Comparison of ENCODE assay signal across 20 cellular contexts in the genomic region with DNA sequence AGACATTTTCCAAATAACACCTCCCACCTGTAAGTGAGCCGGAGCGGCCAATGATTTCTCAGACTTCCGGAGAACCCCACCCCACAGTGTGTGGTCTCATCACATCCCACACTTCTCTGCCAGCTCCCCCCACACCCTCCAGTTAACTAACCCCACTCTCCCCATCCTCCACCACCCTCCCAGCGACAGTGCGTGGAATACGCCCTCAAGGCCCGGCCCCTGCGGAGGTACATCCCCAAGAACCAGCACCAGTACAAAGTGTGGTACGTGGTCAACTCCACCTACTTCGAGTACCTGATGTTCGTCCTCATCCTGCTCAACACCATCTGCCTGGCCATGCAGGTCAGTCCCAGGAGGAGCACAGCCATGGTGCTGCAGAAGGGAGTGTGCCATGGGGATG.
DNase-seq lines count a peak whose midpoint lies in the region; FAIRE-seq and TF ChIP-seq lines count a peak whose summit lies in the region.
"Had no signal": no experiment of that assay in that cellular context is flagged by ENCODE, and none has a peak within 500 bp of the region (broad histone marks: within the 10 kb centered on the region; RNA-seq: fewer than 3 reads in every experiment).

No MANE protein-coding gene starts in this region.

- TF ChIP-seq POLR2A in H1 (IDR thresholded peaks at IDR 0.05; ENCODE audit: control extremely low read depth in 1 of 2, low read depth in 2 of 2, low read length in 2 of 2): no peak
- TF ChIP-seq POLR2A in sigmoid colon (IDR thresholded peaks at IDR 0.05): no peak

- 95% methylated on average over 11 of the region's 11 CpGs; no CpG with 5 or more reads in 1 of the 2 experiments for WGBS in H1 (ENCODE audit: extremely low coverage in 1 of 2, insufficient coverage in 1 of 2, insufficient read length in 1 of 2, insufficient replicate concordance in 2 of 2, low coverage in 1 of 2, low lambda C conversion rate in 2 of 2, missing lambda C conversion rate in 1 of 2), 2 experiments
- no CpG with 5 or more reads among the region's 11 CpGs for WGBS in mesendoderm (ENCODE audit: extremely low coverage, insufficient coverage, low lambda C conversion rate)
- WGBS in sigmoid colon, 2 donors: 95 to 96% methylated on average over 11 of the region's 11 CpGs

- no peaks in the 10 kb centered on the region for H3K23me2 ChIP-seq in H1 (ENCODE audit: low read depth, low read length)

- TF ChIP-seq RAD21 in H1 (IDR thresholded peaks at IDR 0.05 in 1 of 2, conservative IDR thresholded peaks at IDR 0.05 in 1 of 2; ENCODE audit: low read depth in 2 of 2, low read length in 2 of 2): no peak

- H3K79me2 ChIP-seq in H1 (ENCODE audit: control insufficient read depth in 1 of 2, insufficient read depth in 2 of 2, low read length in 2 of 2) (no peaks in the 10 kb centered on the region), mesendoderm (ENCODE audit: control insufficient read depth, insufficient read depth, low read length) (no peaks in the 10 kb centered on the region)

- no peaks in the 10 kb centered on the region for H3K79me1 ChIP-seq in H1 (ENCODE audit: low read depth, low read length)
- H3K79me1 ChIP-seq in mesendoderm (ENCODE audit: low read length): no peaks in the 10 kb centered on the region

- no peaks in the 10 kb centered on the region for H3K4me1 ChIP-seq in H1 (replicated peaks in 1 of 4; ENCODE audit: control insufficient read depth in 3 of 4, insufficient read depth in 4 of 4, low read length in 3 of 4)
- no peaks in the 10 kb centered on the region for H3K4me1 ChIP-seq in mesendoderm (ENCODE audit: control insufficient read depth, low read depth, low read length)
- H3K4me1 ChIP-seq in sigmoid colon: peaks cover 0 to 25% (median 17%) of the 10 kb centered on the region in 4 donors
- peaks cover 13% of the 10 kb centered on the region for H3K4me1 ChIP-seq in left ventricle myocardium inferior
- H3K4me1 ChIP-seq: HAP-1 had no signal

- no peaks in the 10 kb centered on the region for H4K20me1 ChIP-seq in H1 (replicated peaks in 1 of 2; ENCODE audit: control insufficient read depth in 1 of 2, insufficient read depth in 2 of 2, low read length in 2 of 2)
- H4K20me1 ChIP-seq: BLaER1 had no signal

- no peaks in the 10 kb centered on the region for H3K9me3 ChIP-seq in H1 (ENCODE audit: insufficient read depth in 2 of 2, low read depth in 1 of 2, low read length in 1 of 2)
- no peaks in the 10 kb centered on the region for H3K9me3 ChIP-seq in sigmoid colon
- no peaks in the 10 kb centered on the region for H3K9me3 ChIP-seq in left ventricle myocardium inferior (replicated peaks)
- H3K9me3 ChIP-seq: BLaER1, HAP-1 had no signal

- CTCF ChIA-PET in H1 (lab: Charles Lee; ENCODE audit: partially characterized antibody): interaction anchor here (1.5 to 3.6 kb wide), 3 partner anchors 14 to 78 kb away, joined by 3 to 12 read pairs (median 4); no protein-coding TSS in a partner anchor

- H3K14ac ChIP-seq in H1 (ENCODE audit: insufficient read length): no peak overlapping the region

- no peak for FAIRE-seq in H1 (lab: Jason Lieb, UNC)
- FAIRE-seq: D721Med, GM12891, GM18507, H54 had no signal

- TF ChIP-seq CTCF in H1 (IDR thresholded peaks at IDR 0.05; ENCODE audit: control extremely low read depth in 1 of 3, insufficient read depth in 1 of 3, low read depth in 1 of 3, low read length in 3 of 3) (no peak), sigmoid colon (IDR thresholded peaks at IDR 0.05) (no peak), left ventricle myocardium inferior (IDR thresholded peaks at IDR 0.05; ENCODE audit: borderline replicate concordance) (no peak)

- no peak overlapping the region for H3K4me2 ChIP-seq in H1 (ENCODE audit: insufficient read depth in 1 of 2, low read depth in 2 of 2, low read length in 2 of 2)
- H3K4me2 ChIP-seq in mesendoderm (ENCODE audit: low read length): no peak overlapping the region
- H3K4me2 ChIP-seq: BLaER1, GM23338 had no signal

- H2AK5ac ChIP-seq in H1 (ENCODE audit: low read depth, low read length): no peak overlapping the region
- no peak overlapping the region for H2AK5ac ChIP-seq in mesendoderm (ENCODE audit: low read length)

- no peak overlapping the region for H2BK5ac ChIP-seq in H1 (ENCODE audit: low read depth, low read length)
- H2BK5ac ChIP-seq in mesendoderm (ENCODE audit: low read length): no peak overlapping the region

- H3K9ac ChIP-seq in H1 (replicated peaks in 1 of 4; ENCODE audit: extremely low read depth in 1 of 4, low read depth in 3 of 4, low read length in 3 of 4) (no peak overlapping the region), mesendoderm (ENCODE audit: low read length) (no peak overlapping the region)
- H3K9ac ChIP-seq: BLaER1 had no signal

- no peak overlapping the region for H2BK20ac ChIP-seq in H1 (ENCODE audit: low read length)

- H4K5ac ChIP-seq in H1 (ENCODE audit: insufficient read length, low read depth, low read length) (no peak overlapping the region), mesendoderm (ENCODE audit: low read length) (no peak overlapping the region)

- H4K91ac ChIP-seq in H1 (replicated peaks; ENCODE audit: insufficient read length, low read length): no peak overlapping the region

- intact Hi-C loops in sigmoid colon (cut with DNase I) (no loop called here), left ventricle myocardium inferior (cut with micrococcal nuclease) (no loop called here)

- no peak for TF ChIP-seq EP300 in H1 (IDR thresholded peaks at IDR 0.05; ENCODE audit: borderline replicate concordance in 1 of 2, low read depth in 2 of 2, low read length in 2 of 2)
- no peak for TF ChIP-seq EP300 in sigmoid colon (IDR thresholded peaks at IDR 0.05)

- H3K18ac ChIP-seq in H1 (ENCODE audit: extremely low read depth, low read length) (no peak overlapping the region), mesendoderm (ENCODE audit: low read length) (no peak overlapping the region)

- H2BK12ac ChIP-seq in H1 (ENCODE audit: low read depth, low read length): 0 out of 2 replicates have a peak overlapping the region, but pooled peaks have one; percentile 43

- no peak overlapping the region for H3K4ac ChIP-seq in H1 (replicated peaks; ENCODE audit: insufficient read length, low read depth, low read length)
- no peak overlapping the region for H3K4ac ChIP-seq in mesendoderm (ENCODE audit: low read depth, low read length)

- H3K27ac ChIP-seq in H1 (ENCODE audit: low read depth, low read length) (no peak overlapping the region), mesendoderm (ENCODE audit: low read depth, low read length) (no peak overlapping the region), sigmoid colon (no peak overlapping the region), left ventricle myocardium inferior (replicated peaks) (no peak overlapping the region)
- H3K27ac ChIP-seq: BLaER1, C4-2B had no signal

- POLR2A ChIA-PET in H1 (lab: Charles Lee; ENCODE audit: partially characterized antibody): no interaction called here

- H3K4me3 ChIP-seq in H1 (ENCODE audit: extremely low read depth in 1 of 4, insufficient read depth in 2 of 4, low read depth in 3 of 4, low read length in 4 of 4): no peak overlapping the region
- no peak overlapping the region for H3K4me3 ChIP-seq in mesendoderm (ENCODE audit: low read length)
- no peak overlapping the region for H3K4me3 ChIP-seq in sigmoid colon
- no peak overlapping the region for H3K4me3 ChIP-seq in left ventricle myocardium inferior
- H3K4me3 ChIP-seq: BLaER1, GM23338, HAP-1 had no signal

- no peaks in the 10 kb centered on the region; a peak in 1 of 7 replicates for H3K27me3 ChIP-seq in H1 (replicated peaks in 1 of 4; ENCODE audit: control insufficient read depth in 3 of 4, extremely low read depth in 1 of 4, insufficient read depth in 3 of 4, low read length in 3 of 4)
- no peaks in the 10 kb centered on the region for H3K27me3 ChIP-seq in mesendoderm (ENCODE audit: insufficient read depth, low read length, poor library complexity)
- no peaks in the 10 kb centered on the region for H3K27me3 ChIP-seq in sigmoid colon
- H3K27me3 ChIP-seq in left ventricle myocardium inferior (ENCODE audit: low read depth): no peaks in the 10 kb centered on the region
- H3K27me3 ChIP-seq: BLaER1 had no signal

- H4K8ac ChIP-seq in H1 (ENCODE audit: extremely low read depth, insufficient read depth, low read length) (no peak overlapping the region; the same call in 1 of the 2 replicates), mesendoderm (ENCODE audit: low read depth, low read length) (no peak overlapping the region)

- H3K56ac ChIP-seq in H1 (replicated peaks; ENCODE audit: insufficient read length, low read depth, low read length) (no peak overlapping the region), mesendoderm (ENCODE audit: low read length) (no peak overlapping the region)

- H3K36me3 ChIP-seq in H1 (ENCODE audit: control insufficient read depth in 2 of 4, insufficient read depth in 4 of 4, low read length in 3 of 4) (no peaks in the 10 kb centered on the region; a peak in 1 of 8 replicates), mesendoderm (ENCODE audit: control insufficient read depth, insufficient read depth, low read length) (no peaks in the 10 kb centered on the region), sigmoid colon (peaks cover 46 to 98% (median 57%) of the 10 kb centered on the region in 4 donors), left ventricle myocardium inferior (peaks cover 94% of the 10 kb centered on the region)
- H3K36me3 ChIP-seq: BLaER1, HAP-1 had no signal

- H2AFZ ChIP-seq in H1 (ENCODE audit: low read length): no peak overlapping the region
- H2AFZ ChIP-seq: GM23338 had no signal

- DNase-seq in H1 (ENCODE audit: low read depth in 1 of 2, low spot score in 2 of 2) (no peak), mesendoderm (no peak), sigmoid colon (peak; percentile 50), left ventricle myocardium inferior (no peak), NCI-H1417 treated with DMSO at 0.1 percent for 48 hours (lab: John Stamatoyannopoulos, UW) (no peak), COLO829 (ENCODE audit: low spot score) (no peak)
- DNase-seq: CD4-positive, CD25-positive, alpha-beta regulatory T cell; CD8-positive, alpha-beta T cell; DMS53; DMS79 treated with DMSO at 0.1 percent for 48 hours; GF-D8; HFFc6 had no signal

- H2BK15ac ChIP-seq in H1 (ENCODE audit: low read length) (no peak overlapping the region), mesendoderm (replicated peaks; ENCODE audit: low read depth) (no peak overlapping the region)

- no peak overlapping the region for H3K23ac ChIP-seq in H1 (ENCODE audit: insufficient read length)
- peak overlapping the region; percentile 66 for H3K23ac ChIP-seq in mesendoderm (ENCODE audit: low read length)

- no peak overlapping the region for H2BK120ac ChIP-seq in H1 (replicated peaks; ENCODE audit: low read depth, low read length)
- no peak overlapping the region for H2BK120ac ChIP-seq in mesendoderm (ENCODE audit: low read depth, low read length)

TF ChIP-seq in H1, 55 proteins besides CTCF, POLR2A, EP300 and RAD21 (continues in another document):
- no peak for TF ChIP-seq CHD2 (IDR thresholded peaks at IDR 0.05; ENCODE audit: low read length)
- TF ChIP-seq ATF3 (IDR thresholded peaks at IDR 0.05; ENCODE audit: insufficient read depth, low read depth, low read length): no peak
- TF ChIP-seq GABPA (IDR thresholded peaks at IDR 0.05; ENCODE audit: borderline replicate concordance, insufficient read depth, low read length): no peak
- TF ChIP-seq SP1 (IDR thresholded peaks at IDR 0.05; ENCODE audit: low read depth, low read length): no peak
